ENCODE assay signal across 13 cellular contexts in genomic region chr11:134237557-134237922, GRCh38. TPM values are rescaled to one million over a fixed set of nuclear protein-coding genes. Genes with fewer than 3 reads are reported as not detected.
"Had no signal": no experiment of that assay in that cellular context is flagged by ENCODE, and none has a peak within 500 bp of the region (broad histone marks: within the 10 kb centered on the region; RNA-seq: fewer than 3 reads in every experiment).

No MANE protein-coding gene starts in this region.

- H3K9me3 ChIP-seq: colonic mucosa, gastroesophageal sphincter, left ventricle myocardium inferior, ovary, stomach had no signal

- ATAC-seq: gastroesophageal sphincter had no signal

- DNase-seq: activated CD4-positive, CD25-positive, alpha-beta regulatory T cell treated with anti-CD3 and anti-CD28 coated beads, Interleukin-2, amount 50 U/mL, for 72 hours; colonic mucosa; kidney; left ventricle myocardium inferior; ovary; stimulated activated CD4-positive, alpha-beta T cell treated with anti-CD3 and anti-CD28 coated beads, Interleukin-15, amount 100 ng/mL, for 24 hours; stimulated activated CD4-positive, alpha-beta T cell treated with anti-CD3 and anti-CD28 coated beads, Interleukin-4, amount 100 ng/mL, for 24 hours; stomach had no signal

- H3K9me3 Mint-ChIP-seq: neural progenitor cell had no signal

- H3K27ac ChIP-seq: cardiac muscle cell, colonic mucosa, gastroesophageal sphincter, left ventricle myocardium inferior, neural progenitor cell, ovary, stomach had no signal

- H3K4me3 Mint-ChIP-seq: neural progenitor cell had no signal

- H3K4me1 ChIP-seq: colonic mucosa, gastroesophageal sphincter, neural progenitor cell had no signal

- H3K27me3 ChIP-seq: cardiac muscle cell, colonic mucosa, gastroesophageal sphincter, neural progenitor cell, ovary, stomach had no signal

- H3K36me3 ChIP-seq: cardiac muscle cell, colonic mucosa, neural progenitor cell, ovary had no signal

- H3K4me3 ChIP-seq: cardiac muscle cell, colonic mucosa, gastroesophageal sphincter, left ventricle myocardium inferior, neural progenitor cell, ovary, stomach had no signal

RNA-seq across cellular contexts. Expression of gene GLB1L3, which starts 38.6 kb away (rescaled TPM):
- total RNA-seq: cardiac muscle cell, left ventricle myocardium inferior, renal cortical epithelial cell, skeletal muscle tissue, stomach had no signal
- polyA plus RNA-seq: cardiac muscle cell had no signal
